20 cellular contexts compared by ENCODE assay signal in genomic region chr13:33874871-33875270, GRCh38. TPM values are rescaled to one million over a fixed set of nuclear protein-coding genes. Genes with fewer than 3 reads are reported as not detected.
A peak's percentile ranks its signal among the peaks of the same experiment; 100 is the strongest.
DNase-seq lines count a peak whose midpoint lies in the region; FAIRE-seq and TF ChIP-seq lines count a peak whose summit lies in the region.
"Had no signal": no experiment of that assay in that cellular context is flagged by ENCODE, and none has a peak within 500 bp of the region (broad histone marks: within the 10 kb centered on the region; RNA-seq: fewer than 3 reads in every experiment).

No MANE protein-coding gene starts in this region.

- TF ChIP-seq RAD21 in Ishikawa (IDR thresholded peaks at IDR 0.05; ENCODE audit: low read depth), result peak; percentile 46

- H3K9me3 ChIP-seq in AG04450 (ENCODE audit: control insufficient read depth, insufficient read depth, low read length), result no peaks in the 10 kb centered on the region
- no peaks in the 10 kb centered on the region for H3K9me3 ChIP-seq in keratinocyte (ENCODE audit: control insufficient read depth, low read depth, low read length)
- H3K9me3 ChIP-seq: transverse colon had no signal

- H3K4me3 ChIP-seq in AG04450 (ENCODE audit: low read depth, low read length), result no peak overlapping the region
- no peak overlapping the region for H3K4me3 ChIP-seq in brain microvascular endothelial cell (ENCODE audit: low read depth, low read length)
- H3K4me3 ChIP-seq in keratinocyte (ENCODE audit: control insufficient read depth in 2 of 3, extremely low read depth in 1 of 3, insufficient read depth in 2 of 3, low read depth in 1 of 3, low read length in 3 of 3), result no peak overlapping the region
- H3K4me3 ChIP-seq: transverse colon had no signal

- in situ Hi-C loops in brain microvascular endothelial cell (cut with HindIII; ENCODE audit: low pct_ligation_motif_present, low sequenced_read_pairs), result no loop called here

- no peaks in the 10 kb centered on the region for H4K20me1 ChIP-seq in keratinocyte (ENCODE audit: control insufficient read depth, extremely low read depth, insufficient read depth, low read length)

- DNase-seq in AG04450 (ENCODE audit: low read depth, low spot score), result no peak
- DNase-seq in brain microvascular endothelial cell, result no peak
- DNase-seq in keratinocyte (ENCODE audit: low read depth, low spot score), result no peak
- no peak for DNase-seq in stimulated activated CD4-positive, alpha-beta T cell treated with anti-CD3 and anti-CD28 coated beads, Interleukin-2, amount 100 ng/mL, for 24 hours
- no peak for DNase-seq in NCI-H1694 treated with DMSO at 0.1 percent for 48 hours (lab: John Stamatoyannopoulos, UW)
- DNase-seq in NCI-H187 treated with DMSO at 0.1 percent for 48 hours (lab: John Stamatoyannopoulos, UW), result no peak
- no peak for DNase-seq in stimulated activated naive CD4-positive, alpha-beta T cell (lab: John Stamatoyannopoulos, UW)
- DNase-seq: activated CD4-positive, alpha-beta T cell treated with anti-CD3 and anti-CD28 coated beads, Interleukin-2, amount 50 U/mL, for 4 hours; activated naive CD4-positive, alpha-beta T cell treated with Interleukin-2 at 50 U/mL for 16 hours; anterior cingulate cortex; COR-L47; EL; Karpas-422; NCI-H1417 treated with DMSO at 0.1 percent for 48 hours; nucleus accumbens; right cardiac atrium; Right ventricle myocardium superior; stimulated activated naive CD4-positive, alpha-beta T cell treated with Interleukin-2 at 50 U/mL for 16 hours; transverse colon had no signal

- TF ChIP-seq EP300 in Ishikawa (IDR thresholded peaks at IDR 0.05; ENCODE audit: borderline replicate concordance), result no peak

- H3K9ac ChIP-seq in keratinocyte (ENCODE audit: control insufficient read depth, extremely low read depth, insufficient read depth, low read length), result no peak overlapping the region

- dilution Hi-C loops in keratinocyte (cut with MboI; ENCODE audit: extremely low pct_ligation_motif_present, low sequenced_read_pairs), result no loop called here

- TF ChIP-seq CTCF in AG04450 (IDR thresholded peaks at IDR 0.05; ENCODE audit: low read depth, low read length) (0 out of 2 replicates have a peak, but pooled peaks have one; percentile 6), brain microvascular endothelial cell (IDR thresholded peaks at IDR 0.05; ENCODE audit: low read depth, low read length, missing control alignments) (peak; percentile 7), keratinocyte (optimal IDR thresholded peaks at IDR 0.05 in 1 of 3, IDR thresholded peaks at IDR 0.05 in 1 of 3, conservative IDR thresholded peaks at IDR 0.05 in 1 of 3; ENCODE audit: extremely low read depth in 1 of 3, insufficient read depth in 2 of 3, low read length in 3 of 3) (peak in 2 of 3 experiments; percentile 10 to 13)

- CTCF ChIA-PET in AG04450 (lab: Charles Lee), result no interaction called here

- no peak overlapping the region for H3K4me2 ChIP-seq in keratinocyte (ENCODE audit: control insufficient read depth, extremely low read depth, insufficient read depth, low read depth, low read length)

- H3K79me2 ChIP-seq in keratinocyte (ENCODE audit: control insufficient read depth, insufficient read depth, low read length), result no peaks in the 10 kb centered on the region

- FAIRE-seq in keratinocyte (lab: Jason Lieb, UNC), result no peak

- H3K36me3 ChIP-seq in brain microvascular endothelial cell (replicated peaks), result no peaks in the 10 kb centered on the region
- H3K36me3 ChIP-seq in keratinocyte (ENCODE audit: control insufficient read depth in 2 of 2, extremely low read depth in 1 of 2, insufficient read depth in 2 of 2, low read length in 2 of 2), result no peaks in the 10 kb centered on the region
- H3K36me3 ChIP-seq: transverse colon had no signal

- H3K27me3 ChIP-seq in AG04450 (ENCODE audit: control insufficient read depth, insufficient read depth, low read length) (no peaks in the 10 kb centered on the region), brain microvascular endothelial cell (replicated peaks) (no peaks in the 10 kb centered on the region), keratinocyte (ENCODE audit: control insufficient read depth, extremely low read depth, insufficient read depth, low read length) (no peaks in the 10 kb centered on the region)
- H3K27me3 ChIP-seq: transverse colon had no signal

- H3K4me1 ChIP-seq in keratinocyte (ENCODE audit: control insufficient read depth, extremely low read depth, insufficient read depth, low read length), result no peaks in the 10 kb centered on the region
- H3K4me1 ChIP-seq: transverse colon had no signal

- no peak overlapping the region for H2AFZ ChIP-seq in keratinocyte (ENCODE audit: control insufficient read depth, low read length)

- H3K9me1 ChIP-seq in keratinocyte (ENCODE audit: control insufficient read depth, extremely low read depth, insufficient read depth, low read length), result no peaks in the 10 kb centered on the region

- POLR2A ChIA-PET in AG04450 (lab: Yijun Ruan, JAX), result no interaction called here

- H3K27ac ChIP-seq in AG04450 (ENCODE audit: low read depth, low read length) (no peak overlapping the region), brain microvascular endothelial cell (no peak overlapping the region), keratinocyte (ENCODE audit: control insufficient read depth, insufficient read depth, low read length) (no peak overlapping the region)
- H3K27ac ChIP-seq: transverse colon had no signal

TF ChIP-seq in Ishikawa, 13 proteins besides CTCF, POLR2A, EP300 and RAD21:
- TF ChIP-seq FOXM1 (IDR thresholded peaks at IDR 0.05; ENCODE audit: borderline replicate concordance, low read depth) (no peak), NFIC (IDR thresholded peaks at IDR 0.05) (no peak), TCF12 (IDR thresholded peaks at IDR 0.05; ENCODE audit: low read depth) (no peak), CEBPB (IDR thresholded peaks at IDR 0.05) (no peak), ZBTB7A (IDR thresholded peaks at IDR 0.05; ENCODE audit: low read depth) (no peak), TEAD4 (IDR thresholded peaks at IDR 0.05) (no peak), YY1 (IDR thresholded peaks at IDR 0.05; ENCODE audit: low read depth) (no peak), USF1 (IDR thresholded peaks at IDR 0.05) (no peak), TAF1 (IDR thresholded peaks at IDR 0.05; ENCODE audit: low read depth) (no peak)
- TF ChIP-seq, protein P1, sequence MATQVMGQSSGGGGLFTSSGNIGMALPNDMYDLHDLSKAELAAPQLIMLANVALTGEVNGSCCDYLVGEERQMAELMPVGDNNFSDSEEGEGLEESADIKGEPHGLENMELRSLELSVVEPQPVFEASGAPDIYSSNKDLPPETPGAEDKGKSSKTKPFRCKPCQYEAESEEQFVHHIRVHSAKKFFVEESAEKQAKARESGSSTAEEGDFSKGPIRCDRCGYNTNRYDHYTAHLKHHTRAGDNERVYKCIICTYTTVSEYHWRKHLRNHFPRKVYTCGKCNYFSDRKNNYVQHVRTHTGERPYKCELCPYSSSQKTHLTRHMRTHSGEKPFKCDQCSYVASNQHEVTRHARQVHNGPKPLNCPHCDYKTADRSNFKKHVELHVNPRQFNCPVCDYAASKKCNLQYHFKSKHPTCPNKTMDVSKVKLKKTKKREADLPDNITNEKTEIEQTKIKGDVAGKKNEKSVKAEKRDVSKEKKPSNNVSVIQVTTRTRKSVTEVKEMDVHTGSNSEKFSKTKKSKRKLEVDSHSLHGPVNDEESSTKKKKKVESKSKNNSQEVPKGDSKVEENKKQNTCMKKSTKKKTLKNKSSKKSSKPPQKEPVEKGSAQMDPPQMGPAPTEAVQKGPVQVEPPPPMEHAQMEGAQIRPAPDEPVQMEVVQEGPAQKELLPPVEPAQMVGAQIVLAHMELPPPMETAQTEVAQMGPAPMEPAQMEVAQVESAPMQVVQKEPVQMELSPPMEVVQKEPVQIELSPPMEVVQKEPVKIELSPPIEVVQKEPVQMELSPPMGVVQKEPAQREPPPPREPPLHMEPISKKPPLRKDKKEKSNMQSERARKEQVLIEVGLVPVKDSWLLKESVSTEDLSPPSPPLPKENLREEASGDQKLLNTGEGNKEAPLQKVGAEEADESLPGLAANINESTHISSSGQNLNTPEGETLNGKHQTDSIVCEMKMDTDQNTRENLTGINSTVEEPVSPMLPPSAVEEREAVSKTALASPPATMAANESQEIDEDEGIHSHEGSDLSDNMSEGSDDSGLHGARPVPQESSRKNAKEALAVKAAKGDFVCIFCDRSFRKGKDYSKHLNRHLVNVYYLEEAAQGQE (IDR thresholded peaks at IDR 0.05; ENCODE audit: low read depth), result no peak

RNA-seq across cellular contexts. Expression of gene RFC3, which starts 56.9 kb away (rescaled TPM):
- polyA plus RNA-seq in AG04450 (2011; rRNA removed), result 5.3 and 7.1 TPM in 2 replicates
- polyA minus RNA-seq in AG04450 (2011; rRNA and poly(A)+ RNA removed), result 3.1 and 3.8 TPM in 2 replicates
- 6.0 to 20.8 TPM (median 18.3 TPM) in 3 replicates for polyA plus RNA-seq in keratinocyte
- 0.96 TPM for polyA plus RNA-seq in keratinocyte (2011; ENCODE audit: low read depth)
- 5.9 and 11.1 TPM in 2 replicates for polyA plus RNA-seq in keratinocyte (2011; cell fraction: cytosol; rRNA removed)
- 8.8 and 12.0 TPM in 2 replicates for polyA plus RNA-seq in keratinocyte (2011; cell fraction: nucleus; rRNA removed)
- polyA plus RNA-seq in keratinocyte (2012; ENCODE audit: low replicate concordance), result 2.5 and 12.3 TPM in 2 replicates
- 1.9 to 14.6 TPM (median 4.6 TPM) in 3 replicates for polyA minus RNA-seq in keratinocyte
- polyA minus RNA-seq in keratinocyte (2011; cell fraction: cytosol; rRNA and poly(A)+ RNA removed), result 16.3 TPM
- 7.8 and 12.9 TPM in 2 replicates for polyA minus RNA-seq in keratinocyte (2011; cell fraction: nucleus; rRNA and poly(A)+ RNA removed)
